Comparison of ENCODE assay signal across 15 cellular contexts in the genomic region with DNA sequence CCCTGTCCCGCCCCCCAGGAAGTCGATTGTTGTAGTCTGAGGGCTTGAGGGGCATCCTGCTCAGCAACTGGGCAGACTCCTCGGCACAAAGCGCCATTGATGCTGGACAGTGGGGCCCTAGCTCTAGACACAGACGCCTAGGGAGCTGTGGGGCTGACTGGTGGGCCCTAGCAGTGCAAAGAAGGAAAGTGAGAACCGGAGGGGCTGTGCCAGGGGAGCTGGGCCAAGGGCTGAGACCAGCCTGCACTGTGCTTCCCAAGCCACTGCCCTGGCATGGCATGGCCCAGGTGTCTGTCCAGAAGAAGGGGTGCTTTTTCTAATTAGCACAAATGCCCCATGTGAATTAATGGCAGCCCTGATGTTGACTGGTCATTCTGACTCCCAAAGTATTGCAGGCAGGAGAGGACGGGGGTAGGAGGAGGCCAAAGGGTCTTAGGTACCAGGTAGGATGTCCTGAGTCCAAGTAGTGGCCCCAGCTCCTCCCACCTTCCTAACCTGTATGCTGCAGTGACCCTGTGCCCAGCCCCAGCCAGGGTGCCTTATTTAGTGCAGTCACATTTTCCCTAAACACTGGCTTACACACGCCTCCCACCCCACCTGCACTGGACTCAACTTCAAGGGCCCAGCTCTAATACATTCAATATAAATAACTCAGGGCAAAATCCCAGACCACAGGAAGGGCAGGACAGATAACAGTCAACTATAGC. TPM values are rescaled to one million over a fixed set of nuclear protein-coding genes. Genes with fewer than 3 reads are reported as not detected.
DNase-seq lines count a peak whose midpoint lies in the region; ATAC-seq, FAIRE-seq and TF ChIP-seq lines count a peak whose summit lies in the region.
"Had no signal": no experiment of that assay in that cellular context is flagged by ENCODE, and none has a peak within 500 bp of the region (broad histone marks: within the 10 kb centered on the region; RNA-seq: fewer than 3 reads in every experiment).

No MANE protein-coding gene starts in this region.

- H3K27ac ChIP-seq in naive thymus-derived CD4-positive, alpha-beta T cell (ENCODE audit: low read depth, low read length): peak overlapping the region; percentile 97
- H3K27ac ChIP-seq in endodermal cell (ENCODE audit: low read depth, low read length): no peak overlapping the region
- H3K27ac ChIP-seq: PC-9 had no signal

- FAIRE-seq in GM12892 (lab: Jason Lieb, UNC): no peak

- peaks cover 98% of the 10 kb centered on the region for H3K4me1 Mint-ChIP-seq in stimulated activated naive CD8-positive, alpha-beta T cell treated with anti-CD3 and anti-CD28 coated beads, Interleukin-15, Interleukin-2, amounts not matched to agents 100 ng/mL and 50 ng/mL, for 24 hours (ENCODE audit: low read depth)
- H3K4me1 Mint-ChIP-seq in activated naive CD8-positive, alpha-beta T cell (ENCODE audit: low read depth): peaks cover 96% of the 10 kb centered on the region
- peaks cover 48 to 100% (median 91%) of the 10 kb centered on the region in 7 donors for H3K4me1 Mint-ChIP-seq in naive thymus-derived CD4-positive, alpha-beta T cell
- H3K4me1 Mint-ChIP-seq in endodermal cell: peaks cover 2% of the 10 kb centered on the region

- no peak for TF ChIP-seq CTCF in endodermal cell (conservative IDR thresholded peaks at IDR 0.05)

- POLR2A ChIA-PET in naive thymus-derived CD4-positive, alpha-beta T cell (lab: Charles Lee): interaction anchor here (1.2 to 48.2 kb wide), 5 partner anchors 46 to 95 kb away, joined by 5 to 1333 read pairs (median 11); a partner anchor contains a TSS

- peak overlapping the region; percentile 86 for H3K4me3 ChIP-seq in naive thymus-derived CD4-positive, alpha-beta T cell (ENCODE audit: low read length)
- no peak overlapping the region for H3K4me3 ChIP-seq in endodermal cell (ENCODE audit: low read length)
- H3K4me3 ChIP-seq: PC-9, smooth muscle cell had no signal

- intact Hi-C loops in naive thymus-derived CD4-positive, alpha-beta T cell (cut with micrococcal nuclease): no loop called here

- no peaks in the 10 kb centered on the region for H3K27me3 Mint-ChIP-seq in stimulated activated naive CD8-positive, alpha-beta T cell treated with anti-CD3 and anti-CD28 coated beads, Interleukin-15, Interleukin-2, amounts not matched to agents 100 ng/mL and 50 ng/mL, for 24 hours
- H3K27me3 Mint-ChIP-seq in activated naive CD8-positive, alpha-beta T cell: no peaks in the 10 kb centered on the region
- H3K27me3 Mint-ChIP-seq in naive thymus-derived CD4-positive, alpha-beta T cell: no peaks in the 10 kb centered on the region
- no peaks in the 10 kb centered on the region for H3K27me3 Mint-ChIP-seq in endodermal cell (ENCODE audit: insufficient read depth)

- H3K9me3 Mint-ChIP-seq in stimulated activated naive CD8-positive, alpha-beta T cell treated with anti-CD3 and anti-CD28 coated beads, Interleukin-15, Interleukin-2, amounts not matched to agents 100 ng/mL and 50 ng/mL, for 24 hours: no peaks in the 10 kb centered on the region
- no peaks in the 10 kb centered on the region for H3K9me3 Mint-ChIP-seq in activated naive CD8-positive, alpha-beta T cell (ENCODE audit: low read depth)
- peaks cover 0 to 2% (median 0%) of the 10 kb centered on the region in 11 donors for H3K9me3 Mint-ChIP-seq in naive thymus-derived CD4-positive, alpha-beta T cell
- H3K9me3 Mint-ChIP-seq in endodermal cell: no peaks in the 10 kb centered on the region
- H3K9me3 Mint-ChIP-seq: WTC11 had no signal

- peaks cover 10 to 84% (median 32%) of the 10 kb centered on the region in 3 experiments for H3K36me3 ChIP-seq in naive thymus-derived CD4-positive, alpha-beta T cell (ENCODE audit: control insufficient read depth in 2 of 3, insufficient read depth in 3 of 3, low read length in 3 of 3)
- peaks cover 5% of the 10 kb centered on the region for H3K36me3 ChIP-seq in endodermal cell (ENCODE audit: control insufficient read depth, insufficient read depth, low read length)

- H3K36me3 Mint-ChIP-seq in stimulated activated naive CD8-positive, alpha-beta T cell treated with anti-CD3 and anti-CD28 coated beads, Interleukin-15, Interleukin-2, amounts not matched to agents 100 ng/mL and 50 ng/mL, for 24 hours (ENCODE audit: low read depth): peaks cover 19% of the 10 kb centered on the region
- peaks cover 5% of the 10 kb centered on the region for H3K36me3 Mint-ChIP-seq in activated naive CD8-positive, alpha-beta T cell
- peaks cover 12 to 81% (median 55%) of the 10 kb centered on the region in 5 donors for H3K36me3 Mint-ChIP-seq in naive thymus-derived CD4-positive, alpha-beta T cell
- peaks cover 10% of the 10 kb centered on the region for H3K36me3 Mint-ChIP-seq in endodermal cell (ENCODE audit: low read depth)

- no peaks in the 10 kb centered on the region for H3K27me3 ChIP-seq in naive thymus-derived CD4-positive, alpha-beta T cell (ENCODE audit: control insufficient read depth in 2 of 2, insufficient read depth in 2 of 2, low read length in 2 of 2)
- no peaks in the 10 kb centered on the region for H3K27me3 ChIP-seq in endodermal cell (ENCODE audit: control insufficient read depth, insufficient read depth, low read length, poor library complexity, severe bottlenecking)
- H3K27me3 ChIP-seq: BE2C had no signal

- WGBS in endodermal cell (ENCODE audit: insufficient coverage in 1 of 2, insufficient read length in 1 of 2), 2 experiments: 93 to 95% methylated on average over 6 to 8 of the region's 8 CpGs

- H3K27ac Mint-ChIP-seq in stimulated activated naive CD8-positive, alpha-beta T cell treated with anti-CD3 and anti-CD28 coated beads, Interleukin-15, Interleukin-2, amounts not matched to agents 100 ng/mL and 50 ng/mL, for 24 hours: peak overlapping the region; percentile 98
- H3K27ac Mint-ChIP-seq in activated naive CD8-positive, alpha-beta T cell: peak overlapping the region; percentile 97
- peak overlapping the region; percentile 90 to 99 (median 98) for H3K27ac Mint-ChIP-seq in naive thymus-derived CD4-positive, alpha-beta T cell
- no peak overlapping the region for H3K27ac Mint-ChIP-seq in endodermal cell
- H3K27ac Mint-ChIP-seq: WTC11 had no signal

- TF ChIP-seq POLR2A in GM12892 (IDR thresholded peaks at IDR 0.05; ENCODE audit: low read depth, low read length): no peak

- CTCF ChIA-PET in naive thymus-derived CD4-positive, alpha-beta T cell (lab: Charles Lee): interaction anchor here (0.6 to 28.5 kb wide), 9 partner anchors 9 to 93 kb away, joined by 3 to 394 read pairs (median 5); a partner anchor contains a TSS

- H3K4me1 ChIP-seq in naive thymus-derived CD4-positive, alpha-beta T cell (ENCODE audit: control insufficient read depth in 2 of 2, insufficient read depth in 2 of 2, low read length in 2 of 2): peaks cover 81 to 98% of the 10 kb centered on the region in 2 donors
- H3K4me1 ChIP-seq in endodermal cell (ENCODE audit: control insufficient read depth, insufficient read depth, low read length): no peaks in the 10 kb centered on the region

- no peak overlapping the region for H3K9ac ChIP-seq in endodermal cell (ENCODE audit: extremely low read depth, low read length, poor library complexity, severe bottlenecking)

- DNase-seq in stimulated activated naive CD8-positive, alpha-beta T cell treated with anti-CD3 and anti-CD28 coated beads, Interleukin-15, Interleukin-2, amounts not matched to agents 100 U/mL and 50 U/mL, for 24 hours: no peak
- no peak for DNase-seq in naive thymus-derived CD4-positive, alpha-beta T cell
- DNase-seq in endodermal cell (no peak), GM12892 (ENCODE audit: insufficient read length) (no peak), OCI-M2 (lab: John Stamatoyannopoulos, UW; ENCODE audit: unreplicated experiment) (no peak)
- DNase-seq: BE2C, dermis blood vessel endothelial cell, DMS53, NCI-H2081, NCI-H526 treated with DMSO at 0.1 percent for 48 hours, PC-9 had no signal

- no peaks in the 10 kb centered on the region for H3K9me3 ChIP-seq in naive thymus-derived CD4-positive, alpha-beta T cell (ENCODE audit: control insufficient read depth in 2 of 3, low read length in 3 of 3)
- H3K9me3 ChIP-seq in endodermal cell (ENCODE audit: control insufficient read depth, low read length): no peaks in the 10 kb centered on the region
- H3K9me3 ChIP-seq: BE2C had no signal

- no peak for ATAC-seq in stimulated activated naive CD8-positive, alpha-beta T cell treated with anti-CD3 and anti-CD28 coated beads, Interleukin-15, Interleukin-2, amounts not matched to agents 100 U/mL and 50 U/mL, for 24 hours
- no peak for ATAC-seq in naive thymus-derived CD4-positive, alpha-beta T cell
- ATAC-seq: WTC11 had no signal

- H3K4me3 Mint-ChIP-seq in stimulated activated naive CD8-positive, alpha-beta T cell treated with anti-CD3 and anti-CD28 coated beads, Interleukin-15, Interleukin-2, amounts not matched to agents 100 ng/mL and 50 ng/mL, for 24 hours: peak overlapping the region; percentile 67
- peak overlapping the region; percentile 85 for H3K4me3 Mint-ChIP-seq in activated naive CD8-positive, alpha-beta T cell
- H3K4me3 Mint-ChIP-seq in naive thymus-derived CD4-positive, alpha-beta T cell: peak overlapping the region; percentile 93 to 100 (median 98)
- H3K4me3 Mint-ChIP-seq in endodermal cell: no peak overlapping the region
- H3K4me3 Mint-ChIP-seq: WTC11 had no signal

RNA-seq across cellular contexts. Expression of a gene that starts 15.9 kb away (rescaled TPM):
- 1,000 to 10,000 TPM in 2 of 5 experiments, 100 to 1,000 TPM in 3; 203 to 1,066 (median 643) TPM for total RNA-seq in naive thymus-derived CD4-positive, alpha-beta T cell
- polyA plus RNA-seq in naive thymus-derived CD4-positive, alpha-beta T cell: 100 to 1,000 TPM; 356 to 560 TPM
- 10 to 100 TPM; 14.9 to 19.4 TPM for total RNA-seq in endodermal cell
- polyA plus RNA-seq in endodermal cell (2013, experiment 1 of 2): 9.0 TPM
- polyA plus RNA-seq in endodermal cell (2013, experiment 2 of 2): 8.9 TPM
- 39.3 TPM for polyA plus RNA-seq in GM12892 (2012; ENCODE audit: missing spikeins)

RNA-seq across cellular contexts. Expression of a gene that starts 46.4 kb away (rescaled TPM):
- total RNA-seq in naive thymus-derived CD4-positive, alpha-beta T cell: 100 to 1,000 TPM; 224 to 287 (median 268) TPM
- 1,000 to 10,000 TPM; 1,257 to 1,361 TPM for polyA plus RNA-seq in naive thymus-derived CD4-positive, alpha-beta T cell
- total RNA-seq in endodermal cell: 100 to 1,000 TPM; 357 to 427 TPM
- polyA plus RNA-seq in endodermal cell (2013, experiment 1 of 2): 626 TPM
- 605 TPM for polyA plus RNA-seq in endodermal cell (2013, experiment 2 of 2)
- 557 TPM for polyA plus RNA-seq in GM12892 (2012; ENCODE audit: missing spikeins)

Comparison
In these comparisons a context has a peak if more than half of its experiments do, and no peak if none do; other contexts are left out.
1. RNA of a gene that starts 15.9 kb away (total RNA-seq): 203 to 1,066 TPM in naive thymus-derived CD4-positive, alpha-beta T cell; 14.9 to 19.4 TPM in endodermal cell; every median in the first group is over 4 times any median in the second.